In the genomic region with DNA sequence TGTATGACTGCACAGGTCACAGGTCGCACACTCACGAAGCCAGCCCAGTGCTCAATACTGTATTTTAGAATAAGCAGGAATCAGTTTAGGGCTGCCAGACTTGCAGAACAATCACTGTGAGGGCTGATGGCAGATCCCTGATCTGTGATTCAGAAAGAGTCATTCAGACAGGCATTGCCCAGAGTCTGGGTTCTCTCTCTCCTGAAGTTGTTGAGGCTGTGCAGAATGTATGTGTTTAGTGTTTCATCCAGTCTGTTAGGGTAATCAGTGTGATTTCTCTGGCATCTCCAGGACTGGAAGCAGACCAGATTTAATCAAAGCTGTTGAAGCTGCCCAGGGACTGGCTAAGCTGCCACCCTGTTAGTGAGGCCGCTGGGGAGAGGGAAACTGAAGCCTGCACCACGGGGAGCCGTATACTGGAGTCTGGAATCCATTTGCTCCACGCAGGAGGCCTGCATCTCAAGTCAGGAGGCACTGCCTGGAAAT, we compare ENCODE assay signal across 13 cellular contexts.
A peak's percentile ranks its signal among the peaks of the same experiment; 100 is the strongest.
DNase-seq lines count a peak whose midpoint lies in the region; ATAC-seq and TF ChIP-seq lines count a peak whose summit lies in the region.
"Had no signal": no experiment of that assay in that cellular context is flagged by ENCODE, and none has a peak within 500 bp of the region (broad histone marks: within the 10 kb centered on the region; RNA-seq: fewer than 3 reads in every experiment).

No MANE protein-coding gene starts in this region.

- no peaks in the 10 kb centered on the region for H3K36me3 ChIP-seq in heart left ventricle
- H3K36me3 ChIP-seq: thyroid gland had no signal

- DNase-seq in NCI-H1417 (lab: John Stamatoyannopoulos, UW) (peak in 2 of 3 experiments; percentile 29 to 30), NCI-H1417 treated with DMSO at 0.1 percent for 48 hours (lab: John Stamatoyannopoulos, UW) (no peak), amniotic epithelial cell (ENCODE audit: low read depth) (peak; percentile 86), heart left ventricle (peak in 1 of 5 donors; percentile 41), NCI-H2081 (lab: John Stamatoyannopoulos, UW) (no peak), T1000 (lab: John Stamatoyannopoulos, UW) (no peak)
- DNase-seq: activated T-cell treated with anti-CD3 and anti-CD28 coated beads, Interleukin-2, amount 50 U/mL, for 1 hour; Karpas-422; SHP77 treated with DMSO at 0.1 percent for 48 hours; thyroid gland had no signal

- H3K27me3 Mint-ChIP-seq in stimulated activated memory B cell treated with anti-CD40 and anti-IgM and Interleukin-4, amounts not matched to agents 10 μg/mL and 1 μg/mL and 100 μg/mL, for 72 hours, result no peaks in the 10 kb centered on the region

- H3K36me3 Mint-ChIP-seq in stimulated activated memory B cell treated with anti-CD40 and anti-IgM and Interleukin-4, amounts not matched to agents 10 μg/mL and 1 μg/mL and 100 μg/mL, for 72 hours, result peaks cover 67% of the 10 kb centered on the region

- H3K4me3 ChIP-seq in heart left ventricle, result no peak overlapping the region
- H3K4me3 ChIP-seq: thyroid gland had no signal

- peak overlapping the region; percentile 99 for H3K27ac Mint-ChIP-seq in stimulated activated memory B cell treated with anti-CD40 and anti-IgM and Interleukin-4, amounts not matched to agents 10 μg/mL and 1 μg/mL and 100 μg/mL, for 72 hours

- H3K4me3 Mint-ChIP-seq in stimulated activated memory B cell treated with anti-CD40 and anti-IgM and Interleukin-4, amounts not matched to agents 10 μg/mL and 1 μg/mL and 100 μg/mL, for 72 hours, result no peak overlapping the region

- peak overlapping the region in 10 of 12 donors; percentile 13 to 80 (median 38) for H3K27ac ChIP-seq in heart left ventricle
- H3K27ac ChIP-seq: 22Rv1, thyroid gland had no signal

- H3K27me3 ChIP-seq in heart left ventricle, result no peaks in the 10 kb centered on the region
- H3K27me3 ChIP-seq: thyroid gland had no signal

- H3K9me3 Mint-ChIP-seq in stimulated activated memory B cell treated with anti-CD40 and anti-IgM and Interleukin-4, amounts not matched to agents 10 μg/mL and 1 μg/mL and 100 μg/mL, for 72 hours, result no peaks in the 10 kb centered on the region

- no peaks in the 10 kb centered on the region for H3K9me3 ChIP-seq in heart left ventricle
- H3K9me3 ChIP-seq: thyroid gland had no signal

- WGBS in heart left ventricle, 4 donors, result 55 to 62% (median 59%) methylated on average over 6 of the region's 6 CpGs

- no peak for TF ChIP-seq POLR2A in heart left ventricle (IDR thresholded peaks at IDR 0.05)

- TF ChIP-seq CTCF in heart left ventricle (IDR thresholded peaks at IDR 0.05), result no peak

- peaks cover 97% of the 10 kb centered on the region for H3K4me1 Mint-ChIP-seq in stimulated activated memory B cell treated with anti-CD40 and anti-IgM and Interleukin-4, amounts not matched to agents 10 μg/mL and 1 μg/mL and 100 μg/mL, for 72 hours

- ATAC-seq in heart left ventricle (peak; percentile 67 to 87 (median 74)), HG02678 (IDR thresholded peaks at IDR 0.05; ENCODE audit: unreplicated experiment) (no peak)
- no peak for ATAC-seq in stimulated activated memory B cell treated with anti-CD40 and anti-IgM and Interleukin-4, amounts not matched to agents 10 μg/mL and 1 μg/mL and 100 μg/mL, for 72 hours

- H3K4me1 ChIP-seq in heart left ventricle, result peaks cover 0 to 81% (median 28%) of the 10 kb centered on the region in 12 donors

- intact Hi-C loops in heart left ventricle (cut with DNase I), result loop anchor here in 2 of 10 donors (5.0 kb wide), 2 partner anchors 42 to 67 kb away; no protein-coding TSS in a partner anchor

Comparison
In these comparisons a context has a peak if more than half of its experiments do, and no peak if none do; other contexts are left out.
1. DNase-seq: peak in NCI-H1417 (2 of 3) and amniotic epithelial cell (single experiment); none in NCI-H1417 treated with DMSO at 0.1 percent for 48 hours (single experiment), NCI-H2081 (0 of 2) and T1000 (single experiment).
2. ATAC-seq: peak in heart left ventricle (4 of 4); none in stimulated activated memory B cell treated with anti-CD40 and anti-IgM and Interleukin-4, amounts not matched to agents 10 μg/mL and 1 μg/mL and 100 μg/mL, for 72 hours (single experiment) and HG02678 (single experiment).